Comparison of ENCODE assay signal across 8 cellular contexts in genomic region chr16:67847064-67847861, GRCh38. TPM values are rescaled to one million over a fixed set of nuclear protein-coding genes. Genes with fewer than 3 reads are reported as not detected.
DNase-seq lines count a peak whose midpoint lies in the region; ATAC-seq and TF ChIP-seq lines count a peak whose summit lies in the region.

CENPT (minus strand) TSS chr16:67847693; CDS start chr16:67833859, 13,834 bp downstream.

- TF ChIP-seq CTCF in WI38 (IDR thresholded peaks at IDR 0.05; ENCODE audit: low read depth, low read length) (no peak), upper lobe of right lung (IDR thresholded peaks at IDR 0.05) (no peak)

- peaks cover 45% of the 10 kb centered on the region for H3K4me1 ChIP-seq in upper lobe of right lung

- ATAC-seq in GM21515 (IDR thresholded peaks at IDR 0.05; ENCODE audit: unreplicated experiment) (peak; percentile 36), upper lobe of right lung (peak; percentile 78)

- intact Hi-C loops in upper lobe of right lung (cut with DNase I) = no loop called here

- peak within 1 kb of the TSS; percentile 97 for H3K4me3 ChIP-seq in WI38 (ENCODE audit: low read depth, low read length)
- H3K4me3 ChIP-seq in upper lobe of right lung = peak within 1 kb of the TSS; percentile 100

- no peaks in the 10 kb centered on the region for H3K36me3 ChIP-seq in upper lobe of right lung

- H3K27ac ChIP-seq in epithelial cell of prostate = peak within 1 kb of the TSS; percentile 88
- H3K27ac ChIP-seq in upper lobe of right lung = peak within 1 kb of the TSS; percentile 88

- H3K9me3 ChIP-seq in upper lobe of right lung = no peaks in the 10 kb centered on the region

- H3K27me3 ChIP-seq in upper lobe of right lung = no peaks in the 10 kb centered on the region

- peak; percentile 88 for DNase-seq in DMS53 (lab: John Stamatoyannopoulos, UW)
- DNase-seq in DMS53 treated with DMSO at 0.1 percent for 48 hours (lab: John Stamatoyannopoulos, UW; ENCODE audit: unreplicated experiment) = no peak
- peak; percentile 46 for DNase-seq in HT-29 (ENCODE audit: low spot score)
- no peak for DNase-seq in epithelial cell of prostate (ENCODE audit: low read depth, low spot score)
- no peak for DNase-seq in mucosa of gallbladder (ENCODE audit: low spot score)
- peak; percentile 90 for DNase-seq in upper lobe of right lung

RNA-seq across cellular contexts. Expression of gene CENPT, which starts in this region (rescaled TPM):
- total RNA-seq in HT-29 (2014; rRNA removed; shearing (Covaris generic)) = 42.8 and 43.2 TPM in 2 replicates
- total RNA-seq in mucosa of gallbladder (44.6 TPM), upper lobe of right lung (30.0 TPM)

Comparison
In these comparisons a context has a peak if more than half of its experiments do, and no peak if none do; other contexts are left out.
1. DNase-seq: peak in DMS53 (single experiment), HT-29 (single experiment) and upper lobe of right lung (single experiment); none in DMS53 treated with DMSO at 0.1 percent for 48 hours (single experiment), epithelial cell of prostate (single experiment) and mucosa of gallbladder (single experiment).